Comparison of ENCODE assay signal across 21 cellular contexts in the genomic region with DNA sequence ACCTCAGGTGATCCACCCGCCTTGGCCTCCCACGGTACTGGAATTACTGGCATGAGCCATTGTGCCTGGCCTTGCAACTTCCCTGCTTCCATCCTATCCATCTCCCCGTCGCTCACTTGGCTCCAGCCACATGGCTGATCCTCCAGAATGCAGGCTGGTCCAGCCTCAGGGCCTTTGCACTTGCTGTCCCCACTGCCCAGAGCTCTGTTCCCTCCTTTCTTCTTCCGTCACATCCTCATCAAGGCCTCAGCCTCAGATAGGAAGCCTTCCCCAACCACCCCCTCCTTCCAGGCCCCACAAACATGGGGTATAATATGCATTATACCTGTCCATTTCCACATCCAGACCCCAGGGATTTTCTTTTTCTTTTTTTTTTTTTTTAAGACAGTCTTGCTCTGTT. TPM values are rescaled to one million over a fixed set of nuclear protein-coding genes. Genes with fewer than 3 reads are reported as not detected.
DNase-seq lines count a peak whose midpoint lies in the region; ATAC-seq and TF ChIP-seq lines count a peak whose summit lies in the region.
"Had no signal": no experiment of that assay in that cellular context is flagged by ENCODE, and none has a peak within 500 bp of the region (broad histone marks: within the 10 kb centered on the region; RNA-seq: fewer than 3 reads in every experiment).

No MANE protein-coding gene starts in this region.

- no peaks in the 10 kb centered on the region for H3K27me3 Mint-ChIP-seq in stimulated activated naive CD8-positive, alpha-beta T cell treated with anti-CD3 and anti-CD28 coated beads, Interleukin-15, Interleukin-2, amounts not matched to agents 100 ng/mL and 50 ng/mL, for 24 hours
- peaks cover 6% of the 10 kb centered on the region for H3K27me3 Mint-ChIP-seq in stimulated activated naive CD8-positive, alpha-beta T cell treated with anti-CD3 and anti-CD28 coated beads, Interleukin-15, amount 100 ng/mL, for 72 hours
- H3K27me3 Mint-ChIP-seq: CD4-positive, CD25-positive, alpha-beta regulatory T cell; CD8-positive, alpha-beta memory T cell had no signal

- no peak for ATAC-seq in stimulated activated naive CD8-positive, alpha-beta T cell treated with anti-CD3 and anti-CD28 coated beads, Interleukin-15, amount 100 ng/mL, for 72 hours
- ATAC-seq: GM12878 had no signal

- H3K9me3 Mint-ChIP-seq in stimulated activated naive CD8-positive, alpha-beta T cell treated with anti-CD3 and anti-CD28 coated beads, Interleukin-15, Interleukin-2, amounts not matched to agents 100 ng/mL and 50 ng/mL, for 24 hours: no peaks in the 10 kb centered on the region
- no peaks in the 10 kb centered on the region for H3K9me3 Mint-ChIP-seq in stimulated activated naive CD8-positive, alpha-beta T cell treated with anti-CD3 and anti-CD28 coated beads, Interleukin-15, amount 100 ng/mL, for 72 hours
- H3K9me3 Mint-ChIP-seq: CD4-positive, CD25-positive, alpha-beta regulatory T cell; CD8-positive, alpha-beta memory T cell; H9 had no signal

- H3K9me3 ChIP-seq in osteoblast (ENCODE audit: low read depth, low read length): no peaks in the 10 kb centered on the region
- H3K9me3 ChIP-seq: BE2C had no signal

- no peaks in the 10 kb centered on the region for H3K79me2 ChIP-seq in osteoblast (ENCODE audit: insufficient read depth, low read length)

- H3K4me3 ChIP-seq in osteoblast (ENCODE audit: insufficient read depth, low read length) (no peak overlapping the region), coronary artery (no peak overlapping the region)
- H3K4me3 ChIP-seq: GM12878 had no signal

- peaks cover 17% of the 10 kb centered on the region for H3K4me1 ChIP-seq in osteoblast (ENCODE audit: insufficient read depth, low read length)

- no peak for DNase-seq in stimulated activated naive CD8-positive, alpha-beta T cell treated with anti-CD3 and anti-CD28 coated beads, Interleukin-15, amount 100 ng/mL, for 72 hours
- DNase-seq in osteoblast (ENCODE audit: insufficient read length, low spot score, missing footprints): peak; percentile 70
- no peak for DNase-seq in coronary artery (ENCODE audit: low spot score)
- no peak for DNase-seq in amniotic stem cell (lab: John Stamatoyannopoulos, UW)
- DNase-seq: ACHN; BE2C; C1 segment of cervical spinal cord; CD4-positive, CD25-positive, alpha-beta regulatory T cell; CD8-positive, alpha-beta memory T cell; COR-L47; DMS 273 treated with DMSO at 0.1 percent for 48 hours; DMS53; DND-41; EL; H9 had no signal

- peaks cover 11% of the 10 kb centered on the region for H4K20me1 ChIP-seq in osteoblast (ENCODE audit: insufficient read depth, low read length)

- H3K27ac Mint-ChIP-seq in stimulated activated naive CD8-positive, alpha-beta T cell treated with anti-CD3 and anti-CD28 coated beads, Interleukin-15, Interleukin-2, amounts not matched to agents 100 ng/mL and 50 ng/mL, for 24 hours: peak overlapping the region; percentile 49
- H3K27ac Mint-ChIP-seq in stimulated activated naive CD8-positive, alpha-beta T cell treated with anti-CD3 and anti-CD28 coated beads, Interleukin-15, amount 100 ng/mL, for 72 hours: no peak overlapping the region
- H3K27ac Mint-ChIP-seq: CD4-positive, CD25-positive, alpha-beta regulatory T cell had no signal

- peaks cover 22% of the 10 kb centered on the region for H3K36me3 Mint-ChIP-seq in stimulated activated naive CD8-positive, alpha-beta T cell treated with anti-CD3 and anti-CD28 coated beads, Interleukin-15, Interleukin-2, amounts not matched to agents 100 ng/mL and 50 ng/mL, for 24 hours (ENCODE audit: low read depth)
- H3K36me3 Mint-ChIP-seq: CD4-positive, CD25-positive, alpha-beta regulatory T cell had no signal

- no peak overlapping the region for H2AFZ ChIP-seq in osteoblast (ENCODE audit: low read length)

- peaks cover 33% of the 10 kb centered on the region for H3K4me1 Mint-ChIP-seq in stimulated activated naive CD8-positive, alpha-beta T cell treated with anti-CD3 and anti-CD28 coated beads, Interleukin-15, Interleukin-2, amounts not matched to agents 100 ng/mL and 50 ng/mL, for 24 hours (ENCODE audit: low read depth)
- peaks cover 55% of the 10 kb centered on the region for H3K4me1 Mint-ChIP-seq in stimulated activated naive CD8-positive, alpha-beta T cell treated with anti-CD3 and anti-CD28 coated beads, Interleukin-15, amount 100 ng/mL, for 72 hours

- H3K4me2 ChIP-seq in osteoblast (ENCODE audit: insufficient read depth, low read length): no peak overlapping the region

- no peak for TF ChIP-seq CTCF in osteoblast (IDR thresholded peaks at IDR 0.05; ENCODE audit: extremely low read depth, low read depth, low read length)
- TF ChIP-seq CTCF in coronary artery (IDR thresholded peaks at IDR 0.05): no peak

- H3K27ac ChIP-seq in angular gyrus (ENCODE audit: low read depth, low read length) (peak overlapping the region; percentile 40), osteoblast (ENCODE audit: low read depth, low read length) (no peak overlapping the region), coronary artery (no peak overlapping the region)

- no peaks in the 10 kb centered on the region for H3K27me3 ChIP-seq in osteoblast (ENCODE audit: insufficient read depth, low read length)

- H3K36me3 ChIP-seq in osteoblast (ENCODE audit: insufficient read depth, low read length): no peaks in the 10 kb centered on the region
- H3K36me3 ChIP-seq: BE2C had no signal

- H3K4me3 Mint-ChIP-seq in stimulated activated naive CD8-positive, alpha-beta T cell treated with anti-CD3 and anti-CD28 coated beads, Interleukin-15, Interleukin-2, amounts not matched to agents 100 ng/mL and 50 ng/mL, for 24 hours: no peak overlapping the region
- H3K4me3 Mint-ChIP-seq in stimulated activated naive CD8-positive, alpha-beta T cell treated with anti-CD3 and anti-CD28 coated beads, Interleukin-15, amount 100 ng/mL, for 72 hours: no peak overlapping the region
- H3K4me3 Mint-ChIP-seq: H9 had no signal

RNA-seq across cellular contexts. Expression of gene MAST3, which starts 16.2 kb away (rescaled TPM):
- total RNA-seq in osteoblast: 5.4 and 5.6 TPM in 2 replicates

RNA-seq across cellular contexts. Expression of gene IL12RB1, which starts 27.1 kb away (rescaled TPM):
- total RNA-seq in osteoblast: 0.29 and 0.72 TPM in 2 replicates
- total RNA-seq: G401, H1, H9, HT-29 had no signal

RNA-seq across cellular contexts. Expression of gene PIK3R2, which starts 39.1 kb away (rescaled TPM):
- 25.7 and 28.0 TPM in 2 replicates for total RNA-seq in osteoblast

RNA-seq across cellular contexts. Expression of gene IFI30, which starts 59.8 kb away (rescaled TPM):
- total RNA-seq in osteoblast: 110 and 126 TPM in 2 replicates
